8 cellular contexts compared by ENCODE assay signal in genomic region chr3:46895204-46895660, GRCh38. TPM values are rescaled to one million over a fixed set of nuclear protein-coding genes. Genes with fewer than 3 reads are reported as not detected.
A peak's percentile ranks its signal among the peaks of the same experiment; 100 is the strongest.
DNase-seq lines count a peak whose midpoint lies in the region; ATAC-seq and TF ChIP-seq lines count a peak whose summit lies in the region.

No MANE protein-coding gene starts in this region.

- H3K4me1 ChIP-seq in mucosa of descending colon (ENCODE audit: low read depth), result peaks cover 10% of the 10 kb centered on the region

- H3K9me3 ChIP-seq in mucosa of descending colon, result no peaks in the 10 kb centered on the region

- peak; percentile 90 for TF ChIP-seq CTCF in GM12865 (IDR thresholded peaks at IDR 0.05; ENCODE audit: insufficient read depth, low read depth, low read length, missing control alignments)
- TF ChIP-seq CTCF in mucosa of descending colon (IDR thresholded peaks at IDR 0.05), result peak; percentile 69

- ATAC-seq in mucosa of descending colon, result peak; percentile 50

- intact Hi-C loops in mucosa of descending colon (cut with DNase I, micrococcal nuclease), result loop anchor here in 1 of 2 donors (10.0 kb wide), 1 partner anchor 190 kb away; the partner anchor contains the start of gene TMIE

- DNase-seq in GM12865 (ENCODE audit: low read depth) (peak; percentile 72), NCI-H2227 (lab: John Stamatoyannopoulos, UW; ENCODE audit: unreplicated experiment) (peak; percentile 29), mucosa of descending colon (peak; percentile 57 to 86 (median 81)), DMS153 treated with DMSO at 0.1 percent for 48 hours (lab: John Stamatoyannopoulos, UW; ENCODE audit: unreplicated experiment) (no peak), NCI-H187 treated with DMSO at 0.1 percent for 48 hours (lab: John Stamatoyannopoulos, UW) (no peak)
- peak; percentile 82 to 84 for DNase-seq in activated CD4-positive, alpha-beta T cell treated with anti-CD3 and anti-CD28 coated beads, Interleukin-2, amount 50 U/mL, for 48 hours
- DNase-seq in effector CD8-positive, alpha-beta T cell (lab: John Stamatoyannopoulos, UW), result peak; percentile 66
- DNase-seq in stimulated activated CD8-positive, alpha-beta memory T cell treated with anti-CD3 and anti-CD28 coated beads, Interleukin-7, amount 100 ng/mL, for 4 hours (ENCODE audit: low read depth in 2 of 2), result peak; percentile 64 to 71

- no peaks in the 10 kb centered on the region for H3K36me3 ChIP-seq in mucosa of descending colon (ENCODE audit: low read depth)

- H3K4me3 ChIP-seq in GM12865 (ENCODE audit: low read depth, low read length) (no peak overlapping the region), mucosa of descending colon (no peak overlapping the region)

RNA-seq across cellular contexts. Expression of gene PTH1R, which starts 17.7 kb away (rescaled TPM):
- total RNA-seq in mucosa of descending colon, result 1 to 10 TPM in 2 of 3 donors, under 1 TPM in 1; 0.87 to 4.6 (median 1.9) TPM

RNA-seq across cellular contexts. Expression of gene MYL3, which starts 32.0 kb away (rescaled TPM):
- 1 to 10 TPM in 2 of 3 donors, under 1 TPM in 1; 0.32 to 3.1 (median 1.2) TPM for total RNA-seq in mucosa of descending colon

Comparison
In these comparisons a context has a peak if more than half of its experiments do, and no peak if none do; other contexts are left out.
1. DNase-seq: peak in GM12865 (single experiment), NCI-H2227 (single experiment), activated CD4-positive, alpha-beta T cell treated with anti-CD3 and anti-CD28 coated beads, Interleukin-2, amount 50 U/mL, for 48 hours (2 of 2), effector CD8-positive, alpha-beta T cell (single experiment), mucosa of descending colon (3 of 3) and stimulated activated CD8-positive, alpha-beta memory T cell treated with anti-CD3 and anti-CD28 coated beads, Interleukin-7, amount 100 ng/mL, for 4 hours (2 of 2); none in DMS153 treated with DMSO at 0.1 percent for 48 hours (single experiment) and NCI-H187 treated with DMSO at 0.1 percent for 48 hours (single experiment).